Comparison of ENCODE assay signal across 8 cellular contexts in genomic region chr17:67246648-67247415, GRCh38. TPM values are rescaled to one million over a fixed set of nuclear protein-coding genes. Genes with fewer than 3 reads are reported as not detected.
DNase-seq lines count a peak whose midpoint lies in the region; ATAC-seq lines count a peak whose summit lies in the region.

No MANE protein-coding gene starts in this region.

- peak overlapping the region; percentile 64 to 91 (median 82) for H3K4me3 Mint-ChIP-seq in naive thymus-derived CD4-positive, alpha-beta T cell

- peak; percentile 33 for DNase-seq in T1000 (lab: John Stamatoyannopoulos, UW)
- DNase-seq in naive thymus-derived CD4-positive, alpha-beta T cell: no peak
- no peak for DNase-seq in SHP77 treated with DMSO at 0.1 percent for 48 hours (lab: John Stamatoyannopoulos, UW)
- no peak for DNase-seq in activated CD4-positive, CD25-positive, alpha-beta regulatory T cell treated with anti-CD3 and anti-CD28 coated beads, Interleukin-2, amount 50 U/mL, for 72 hours

- peaks cover 0 to 11% (median under 1%) of the 10 kb centered on the region in 5 donors for H3K36me3 Mint-ChIP-seq in naive thymus-derived CD4-positive, alpha-beta T cell

- H3K9me3 Mint-ChIP-seq in naive thymus-derived CD4-positive, alpha-beta T cell: peaks cover 0 to 1% (median 0%) of the 10 kb centered on the region in 11 donors

- H3K27me3 Mint-ChIP-seq in naive thymus-derived CD4-positive, alpha-beta T cell: peaks cover 0 to 6% (median 0%) of the 10 kb centered on the region in 5 donors

- H3K4me1 Mint-ChIP-seq in naive thymus-derived CD4-positive, alpha-beta T cell: peaks cover 14 to 36% (median 32%) of the 10 kb centered on the region in 7 donors

- ATAC-seq in GM19035 (IDR thresholded peaks at IDR 0.05; ENCODE audit: unreplicated experiment) (peak; percentile 54), HG03280 (IDR thresholded peaks at IDR 0.05; ENCODE audit: unreplicated experiment) (peak; percentile 47)
- peak; percentile 46 for ATAC-seq in naive thymus-derived CD4-positive, alpha-beta T cell

- peak overlapping the region in 2 of 11 experiments; percentile 96 to 97; a peak in 2 of 22 replicates for H3K27ac ChIP-seq in BLaER1 treated with 17β-estradiol and CSF1 and Interleukin-3, amounts not matched to agents 10 nM and 100 nM
- H3K27ac ChIP-seq in ectodermal cell (ENCODE audit: insufficient read depth, low read depth, low read length, poor library complexity, severe bottlenecking): no peak overlapping the region
- no peak overlapping the region for H3K27ac ChIP-seq in naive thymus-derived CD4-positive, alpha-beta T cell (ENCODE audit: low read depth, low read length)

- 29 to 33% methylated on average over 17 of the region's 17 CpGs for WGBS in ectodermal cell, 2 experiments

- intact Hi-C loops in naive thymus-derived CD4-positive, alpha-beta T cell (cut with micrococcal nuclease): loop anchor here (10.0 kb wide), 2 partner anchors 578 to 788 kb away; partner anchors contain the start of genes BPTF (in 1 of the 2) and KPNA2 (in 1 of the 2)

- H3K9me3 ChIP-seq in BLaER1 treated with 17β-estradiol and CSF1 and Interleukin-3, amounts not matched to agents 10 nM and 100 nM (replicated peaks in 1 of 11): no peaks in the 10 kb centered on the region
- no peaks in the 10 kb centered on the region for H3K9me3 ChIP-seq in ectodermal cell (ENCODE audit: control insufficient read depth, low read length)
- no peaks in the 10 kb centered on the region for H3K9me3 ChIP-seq in naive thymus-derived CD4-positive, alpha-beta T cell (ENCODE audit: control insufficient read depth in 2 of 3, low read length in 3 of 3)

- H3K9ac ChIP-seq in BLaER1 treated with 17β-estradiol and CSF1 and Interleukin-3, amounts not matched to agents 10 nM and 100 nM: peak overlapping the region in 9 of 11 experiments; percentile 93 to 99 (median 96); a peak in 11 of 22 replicates

- peaks cover 0 to 11% (median 4%) of the 10 kb centered on the region in 11 experiments; a peak in 8 of 22 replicates for H3K27me3 ChIP-seq in BLaER1 treated with 17β-estradiol and CSF1 and Interleukin-3, amounts not matched to agents 10 nM and 100 nM
- peaks cover 13% of the 10 kb centered on the region for H3K27me3 ChIP-seq in ectodermal cell (ENCODE audit: control insufficient read depth, insufficient read depth, low read length, poor library complexity, severe bottlenecking)
- H3K27me3 ChIP-seq in naive thymus-derived CD4-positive, alpha-beta T cell (ENCODE audit: control insufficient read depth in 2 of 2, insufficient read depth in 2 of 2, low read length in 2 of 2): no peaks in the 10 kb centered on the region

- POLR2A ChIA-PET in naive thymus-derived CD4-positive, alpha-beta T cell (lab: Charles Lee): interaction anchor here (0.6 kb wide), 1 partner anchor 333 kb away, joined by 3 read pairs; no protein-coding TSS in a partner anchor

- H3K4me2 ChIP-seq in BLaER1 treated with 17β-estradiol and CSF1 and Interleukin-3, amounts not matched to agents 10 nM and 100 nM: peak overlapping the region; percentile 90 to 99 (median 96)

- CTCF ChIA-PET in naive thymus-derived CD4-positive, alpha-beta T cell (lab: Charles Lee): no interaction called here

- H3K27ac Mint-ChIP-seq in naive thymus-derived CD4-positive, alpha-beta T cell: peak overlapping the region in 7 of 9 donors; percentile 7 to 83 (median 65)

- H3K36me3 ChIP-seq in BLaER1 treated with 17β-estradiol and CSF1 and Interleukin-3, amounts not matched to agents 10 nM and 100 nM: peaks cover 3 to 14% (median 4%) of the 10 kb centered on the region in 11 experiments; a peak in 16 of 22 replicates
- H3K36me3 ChIP-seq in ectodermal cell (ENCODE audit: control insufficient read depth, insufficient read depth, low read length): no peaks in the 10 kb centered on the region
- H3K36me3 ChIP-seq in naive thymus-derived CD4-positive, alpha-beta T cell (ENCODE audit: control insufficient read depth in 2 of 3, insufficient read depth in 3 of 3, low read length in 3 of 3): peaks cover 0 to 10% (median 1%) of the 10 kb centered on the region in 3 experiments

- peaks cover 2 to 37% (median 21%) of the 10 kb centered on the region in 11 experiments; a peak in 15 of 22 replicates for H4K20me1 ChIP-seq in BLaER1 treated with 17β-estradiol and CSF1 and Interleukin-3, amounts not matched to agents 10 nM and 100 nM

- H3K4me3 ChIP-seq in BLaER1 treated with 17β-estradiol and CSF1 and Interleukin-3, amounts not matched to agents 10 nM and 100 nM: peak overlapping the region in 9 of 10 experiments; percentile 84 to 99 (median 98); a peak in 15 of 20 replicates
- peak overlapping the region; percentile 92 for H3K4me3 ChIP-seq in ectodermal cell (ENCODE audit: insufficient read depth, low read depth, low read length)
- H3K4me3 ChIP-seq in naive thymus-derived CD4-positive, alpha-beta T cell (ENCODE audit: low read length): peak overlapping the region; percentile 83

- H3K4me1 ChIP-seq in BLaER1 treated with 17β-estradiol and CSF1 and Interleukin-3, amounts not matched to agents 10 nM and 100 nM: peaks cover 30 to 46% (median 35%) of the 10 kb centered on the region in 10 experiments
- H3K4me1 ChIP-seq in ectodermal cell (ENCODE audit: control insufficient read depth, insufficient read depth, low read length): no peaks in the 10 kb centered on the region
- H3K4me1 ChIP-seq in naive thymus-derived CD4-positive, alpha-beta T cell (ENCODE audit: control insufficient read depth in 2 of 2, insufficient read depth in 2 of 2, low read length in 2 of 2): peaks cover 10 to 34% of the 10 kb centered on the region in 2 donors

RNA-seq across cellular contexts. Expression of gene HELZ, which starts 1.8 kb away (rescaled TPM):
- 20.6 TPM for polyA plus RNA-seq in ectodermal cell (2013, experiment 1 of 4)
- 21.2 TPM for polyA plus RNA-seq in ectodermal cell (2013, experiment 2 of 4)
- polyA plus RNA-seq in ectodermal cell (2013, experiment 3 of 4): 12.4 TPM
- 17.7 TPM for polyA plus RNA-seq in ectodermal cell (2013, experiment 4 of 4)
- 100 to 1,000 TPM in 1 of 5 experiments, 10 to 100 TPM in 4; 68.6 to 114 (median 89.3) TPM for total RNA-seq in naive thymus-derived CD4-positive, alpha-beta T cell
- 10 to 100 TPM; 44.8 to 57.6 TPM for polyA plus RNA-seq in naive thymus-derived CD4-positive, alpha-beta T cell
